ENCODE assay signal across 8 cellular contexts in the genomic region with DNA sequence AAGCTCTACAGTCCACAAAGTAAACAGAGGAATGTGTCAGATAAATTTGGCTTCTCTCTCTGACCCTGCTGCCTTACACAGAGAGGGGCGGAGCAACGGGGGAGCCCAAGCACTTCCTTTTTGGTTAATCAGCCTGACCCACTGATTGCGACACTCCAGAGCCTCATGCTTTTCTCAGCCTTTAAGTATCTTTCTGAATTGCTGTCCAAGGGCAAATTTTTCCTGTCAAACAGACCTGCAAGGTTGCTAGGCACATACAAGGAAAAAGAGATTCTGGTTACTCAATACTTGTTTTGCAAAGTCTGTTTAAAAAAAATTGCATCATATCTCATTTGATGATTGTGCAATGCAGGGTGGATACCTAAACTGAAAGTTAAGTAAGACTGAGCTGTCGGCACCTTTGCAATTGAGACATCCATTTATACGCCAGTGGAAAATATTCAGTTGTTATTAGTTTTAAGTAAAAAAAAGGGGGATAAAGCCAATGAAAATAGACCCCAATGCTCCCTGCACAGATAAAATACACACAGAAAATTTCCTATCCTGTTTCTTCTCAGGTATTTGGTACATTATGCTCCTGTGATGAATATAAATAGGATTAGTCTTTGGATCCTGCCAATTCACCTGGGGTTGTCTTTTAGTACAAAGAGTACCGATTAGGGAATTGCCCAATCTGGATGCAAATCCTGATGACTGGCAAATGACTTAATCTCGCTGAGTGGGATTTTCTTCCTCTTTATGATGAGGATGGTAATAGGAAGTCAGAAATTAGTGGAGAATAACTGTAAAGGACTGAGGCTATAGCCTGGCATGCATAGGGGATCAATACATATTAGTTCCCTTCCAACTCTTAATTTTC.
DNase-seq lines count a peak whose midpoint lies in the region; ATAC-seq, FAIRE-seq and TF ChIP-seq lines count a peak whose summit lies in the region.

No MANE protein-coding gene starts in this region.

- CTCF ChIA-PET in CD4-positive, alpha-beta memory T cell (lab: Charles Lee; ENCODE audit: partially characterized antibody), result interaction anchor here (0.9 to 1.6 kb wide), 4 partner anchors 14 to 259 kb away, joined by 3 to 6 read pairs (median 3); no protein-coding TSS in a partner anchor
- CTCF ChIA-PET in T-cell (lab: Charles Lee), result interaction anchor here in 1 of 2 donors (0.8 to 1.7 kb wide), 2 partner anchors 19 to 260 kb away, joined by 3 to 6 read pairs; partner anchors contain the start of gene TRIB2

- no peaks in the 10 kb centered on the region for H3K27me3 ChIP-seq in CD4-positive, alpha-beta memory T cell (ENCODE audit: insufficient read depth, low read length)
- no peaks in the 10 kb centered on the region for H3K27me3 ChIP-seq in HL-60 (ENCODE audit: insufficient read depth, poor library complexity, severe bottlenecking)

- H3K4me1 Mint-ChIP-seq in CD4-positive, alpha-beta memory T cell, result peaks cover 29 to 46% (median 35%) of the 10 kb centered on the region in 4 donors
- H3K4me1 Mint-ChIP-seq in T-cell (peaks cover 38 to 52% (median 47%) of the 10 kb centered on the region in 3 donors), immature natural killer cell (peaks cover 55 to 68% of the 10 kb centered on the region in 2 donors)

- H3K27me3 Mint-ChIP-seq in CD4-positive, alpha-beta memory T cell, result no peaks in the 10 kb centered on the region
- no peaks in the 10 kb centered on the region for H3K27me3 Mint-ChIP-seq in T-cell
- peaks cover 0 to 4% (median 0%) of the 10 kb centered on the region in 3 donors for H3K27me3 Mint-ChIP-seq in immature natural killer cell (ENCODE audit: low read depth in 3 of 3)

- peak overlapping the region; percentile 76 to 90 (median 82) for H3K4me3 Mint-ChIP-seq in CD4-positive, alpha-beta memory T cell
- H3K4me3 Mint-ChIP-seq in T-cell (peak overlapping the region; percentile 70 to 81 (median 79)), immature natural killer cell (peak overlapping the region; percentile 81 to 94 (median 87))

- peak overlapping the region; percentile 48 for H3K27ac ChIP-seq in CD4-positive, alpha-beta memory T cell (ENCODE audit: low read depth, low read length)
- H3K27ac ChIP-seq in HL-60 (replicated peaks), result peak overlapping the region; percentile 76

- no peaks in the 10 kb centered on the region for H3K36me3 ChIP-seq in CD4-positive, alpha-beta memory T cell (ENCODE audit: insufficient read depth, low read length)

- no peaks in the 10 kb centered on the region for H3K36me3 Mint-ChIP-seq in CD4-positive, alpha-beta memory T cell
- H3K36me3 Mint-ChIP-seq in T-cell (no peaks in the 10 kb centered on the region), immature natural killer cell (peaks cover 0 to 4% (median 2%) of the 10 kb centered on the region in 3 donors)

- TF ChIP-seq CTCF in GM20000 (IDR thresholded peaks at IDR 0.05; ENCODE audit: extremely low read depth, missing control alignments) (no peak), HL-60 (IDR thresholded peaks at IDR 0.05; ENCODE audit: insufficient read depth, low read length) (no peak), D721Med (IDR thresholded peaks at IDR 0.05; ENCODE audit: insufficient read depth, missing control alignments) (no peak)

- H3K9me3 ChIP-seq in CD4-positive, alpha-beta memory T cell (ENCODE audit: control insufficient read depth in 1 of 2, low read length in 2 of 2), result no peaks in the 10 kb centered on the region

- POLR2A ChIA-PET in CD4-positive, alpha-beta memory T cell (lab: Charles Lee; ENCODE audit: partially characterized antibody), result interaction anchor here (0.9 to 2.3 kb wide), 10 partner anchors 9 to 260 kb away, joined by 3 to 19 read pairs (median 4); partner anchors contain the start of gene TRIB2
- POLR2A ChIA-PET in T-cell (lab: Charles Lee), result interaction anchor here in 1 of 2 donors (0.6 kb wide), 1 partner anchor 229 kb away, joined by 6 read pairs; no protein-coding TSS in a partner anchor

- H3K9me3 Mint-ChIP-seq in CD4-positive, alpha-beta memory T cell, result peaks cover 0 to 5% (median 0%) of the 10 kb centered on the region in 8 donors
- H3K9me3 Mint-ChIP-seq in T-cell (peaks cover 0 to 8% (median 0%) of the 10 kb centered on the region in 3 donors), immature natural killer cell (peaks cover 0 to 3% (median 0%) of the 10 kb centered on the region in 6 donors)

- H3K27ac Mint-ChIP-seq in CD4-positive, alpha-beta memory T cell, result peak overlapping the region; percentile 87 to 96 (median 94)
- H3K27ac Mint-ChIP-seq in T-cell (peak overlapping the region; percentile 98), immature natural killer cell (peak overlapping the region; percentile 91 to 99 (median 94))

- no peak for FAIRE-seq in D721Med (lab: Jason Lieb, UNC)

- DNase-seq in CD4-positive, alpha-beta memory T cell, result peak; percentile 52 to 69 (median 58)
- peak; percentile 56 for DNase-seq in GM20000 (ENCODE audit: low spot score)
- DNase-seq in HL-60 (ENCODE audit: low read depth in 1 of 2, low spot score in 1 of 2), result peak; percentile 99 to 100
- DNase-seq in T-cell, result peak in 32 of 34 experiments; percentile 10 to 66 (median 38)
- peak; percentile 76 for DNase-seq in amniotic stem cell (lab: John Stamatoyannopoulos, UW)
- DNase-seq in immature natural killer cell, result peak; percentile 71 to 75 (median 73)
- DNase-seq in stimulated activated CD4-positive, alpha-beta T cell treated with anti-CD3 and anti-CD28 coated beads, Interleukin-1b, Interleukin-23, amount 100 ng/mL, for 24 hours (ENCODE audit: low read depth in 4 of 4, low spot score in 1 of 4), result peak; percentile 32 to 65 (median 33)
- no peak for DNase-seq in D721Med (ENCODE audit: insufficient read length, low spot score)

- H3K4me1 ChIP-seq in CD4-positive, alpha-beta memory T cell (ENCODE audit: insufficient read depth, low read length), result peaks cover 37% of the 10 kb centered on the region

- intact Hi-C loops in CD4-positive, alpha-beta memory T cell (cut with micrococcal nuclease), result loop anchor here (1.0 to 5.0 kb wide), 3 partner anchors 46 to 260 kb away; partner anchors contain the start of gene TRIB2

- ATAC-seq in T-cell (replicated peaks in 1 of 4), result peak; percentile 79 to 90 (median 84)

- H3K4me3 ChIP-seq in CD4-positive, alpha-beta memory T cell (ENCODE audit: low read length in 2 of 2), result peak overlapping the region; percentile 15 to 49
- no peak overlapping the region for H3K4me3 ChIP-seq in HL-60 (replicated peaks; ENCODE audit: insufficient read depth, low read length)
